1 cellular context compared by ENCODE assay signal in genomic region chr9:128723352-128723865, GRCh38.
TF ChIP-seq lines count a peak whose summit lies in the region.

No MANE protein-coding gene starts in this region.

TF ChIP-seq in HEK293, 187 proteins besides CTCF, POLR2A, EP300 and RAD21 (continued from another document):
- TF ChIP-seq ZBTB10 (tag by site-specific recombination; IDR thresholded peaks at IDR 0.05) (peak; percentile 28; the same call in 1 of the 2 replicates), BCL11B (tag by site-specific recombination; IDR thresholded peaks at IDR 0.05; ENCODE audit: low read depth) (0 out of 2 replicates have a peak, but pooled peaks have one; percentile 73), ZBTB7A (tag by site-specific recombination; IDR thresholded peaks at IDR 0.05; ENCODE audit: low read depth) (0 out of 2 replicates have a peak, but pooled peaks have one; percentile 2), IKZF3 (tag by site-specific recombination; IDR thresholded peaks at IDR 0.05) (peak; percentile 94)
